In the genomic region with DNA sequence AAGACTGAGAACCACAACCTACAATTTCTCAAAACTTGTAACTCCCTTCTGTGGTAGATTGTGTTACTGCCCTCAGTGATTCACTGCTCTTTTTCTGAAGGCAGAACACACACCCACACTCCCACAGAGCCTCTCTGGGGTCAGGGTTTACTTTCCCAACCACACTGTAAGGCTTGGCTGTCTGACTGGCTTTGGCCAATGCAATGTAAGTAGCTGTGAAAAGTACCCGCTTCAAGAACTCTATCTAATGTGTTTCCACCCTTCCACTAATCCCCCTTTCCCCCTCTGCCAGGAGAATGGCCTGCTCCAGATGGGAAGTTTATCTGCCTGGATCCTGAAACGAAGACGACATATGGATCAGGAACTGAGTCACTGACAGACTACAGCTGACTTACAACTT, we compare ENCODE assay signal across 15 cellular contexts.
DNase-seq lines count a peak whose midpoint lies in the region; ATAC-seq and TF ChIP-seq lines count a peak whose summit lies in the region.
"Had no signal": no experiment of that assay in that cellular context is flagged by ENCODE, and none has a peak within 500 bp of the region (broad histone marks: within the 10 kb centered on the region; RNA-seq: fewer than 3 reads in every experiment).

No MANE protein-coding gene starts in this region.

- no peaks in the 10 kb centered on the region for H3K9me2 ChIP-seq in MM.1S (replicated peaks; ENCODE audit: insufficient read depth, low read length)

- H2AK5ac ChIP-seq in trophoblast cell (ENCODE audit: low read length): no peak overlapping the region

- no peak overlapping the region for H3K14ac ChIP-seq in trophoblast cell (ENCODE audit: low read length)

- H3K4me3 ChIP-seq in osteoblast (ENCODE audit: insufficient read depth, low read length) (no peak overlapping the region), trophoblast cell (ENCODE audit: low read depth, low read length) (no peak overlapping the region), MM.1S (ENCODE audit: low read length) (no peak overlapping the region)
- H3K4me3 ChIP-seq: left ventricle myocardium inferior, sigmoid colon had no signal

- no peak overlapping the region for H4K8ac ChIP-seq in trophoblast cell (ENCODE audit: low read depth, low read length)

- H2AFZ ChIP-seq in osteoblast (ENCODE audit: low read length) (peak overlapping the region; percentile 24), trophoblast cell (ENCODE audit: insufficient read depth, low read length, poor library complexity) (no peak overlapping the region), MM.1S (ENCODE audit: low read length) (no peak overlapping the region)

- H4K20me1 ChIP-seq in osteoblast (ENCODE audit: insufficient read depth, low read length) (no peaks in the 10 kb centered on the region), MM.1S (ENCODE audit: insufficient read depth, low read length) (no peaks in the 10 kb centered on the region)

- no peak overlapping the region for H3K18ac ChIP-seq in trophoblast cell (ENCODE audit: low read length)

- H3K9ac ChIP-seq in trophoblast cell (ENCODE audit: low read length): no peak overlapping the region
- no peak overlapping the region for H3K9ac ChIP-seq in MM.1S (ENCODE audit: low read length)

- no peaks in the 10 kb centered on the region for H3K79me2 ChIP-seq in osteoblast (ENCODE audit: insufficient read depth, low read length)
- H3K79me2 ChIP-seq in trophoblast cell (ENCODE audit: control insufficient read depth, insufficient read depth, low read length, poor library complexity): no peaks in the 10 kb centered on the region
- H3K79me2 ChIP-seq in MM.1S (ENCODE audit: low read length): no peaks in the 10 kb centered on the region

- ATAC-seq in GM18867 (IDR thresholded peaks at IDR 0.05; ENCODE audit: unreplicated experiment): no peak
- ATAC-seq in GM21528 (IDR thresholded peaks at IDR 0.05; ENCODE audit: low FRiP score, unreplicated experiment): no peak

- peak overlapping the region; percentile 12 for H3K4me2 ChIP-seq in osteoblast (ENCODE audit: insufficient read depth, low read length)
- H3K4me2 ChIP-seq in trophoblast cell (ENCODE audit: low read length): no peak overlapping the region
- no peak overlapping the region for H3K4me2 ChIP-seq in MM.1S (ENCODE audit: low read depth, low read length)

- no peaks in the 10 kb centered on the region for H3K79me1 ChIP-seq in trophoblast cell (ENCODE audit: low read length)

- no peak overlapping the region for H3K4ac ChIP-seq in trophoblast cell (ENCODE audit: low read depth, low read length)

- no peak overlapping the region for H2BK5ac ChIP-seq in trophoblast cell (ENCODE audit: low read depth, low read length, poor library complexity)

- no peak overlapping the region for H4K12ac ChIP-seq in trophoblast cell (ENCODE audit: low read depth, low read length)

- TF ChIP-seq CTCF in osteoblast (IDR thresholded peaks at IDR 0.05; ENCODE audit: extremely low read depth, low read depth, low read length) (no peak), MM.1S (IDR thresholded peaks at IDR 0.05; ENCODE audit: low read length) (no peak)

- H3K36me3 ChIP-seq in osteoblast (ENCODE audit: insufficient read depth, low read length) (no peaks in the 10 kb centered on the region), trophoblast cell (ENCODE audit: control insufficient read depth in 1 of 2, insufficient read depth in 2 of 2, low read length in 2 of 2) (no peaks in the 10 kb centered on the region), MM.1S (replicated peaks; ENCODE audit: insufficient read depth, low read length) (no peaks in the 10 kb centered on the region)
- H3K36me3 ChIP-seq: sigmoid colon had no signal

- H2BK120ac ChIP-seq in trophoblast cell (ENCODE audit: insufficient read depth, low read length, poor library complexity): no peak overlapping the region

- no peak overlapping the region for H4K91ac ChIP-seq in trophoblast cell (ENCODE audit: low read depth, low read length)

- H3K27ac ChIP-seq in osteoblast (ENCODE audit: low read depth, low read length): peak overlapping the region; percentile 27
- no peak overlapping the region for H3K27ac ChIP-seq in trophoblast cell (ENCODE audit: low read depth, low read length)
- no peak overlapping the region for H3K27ac ChIP-seq in MM.1S (ENCODE audit: low read length)
- H3K27ac ChIP-seq: sigmoid colon had no signal

- no peak overlapping the region for H3K23ac ChIP-seq in trophoblast cell (ENCODE audit: low read length)

- peak; percentile 38 for DNase-seq in ELR (ENCODE audit: low read depth)
- peak; percentile 38 for DNase-seq in RPMI7951 (ENCODE audit: low read depth)
- peak; percentile 45 for DNase-seq in fibroblast of gingiva (ENCODE audit: low read depth)
- peak; percentile 41 for DNase-seq in osteoblast (ENCODE audit: insufficient read length, low spot score, missing footprints)
- no peak for DNase-seq in trophoblast cell
- no peak for DNase-seq in MM.1S
- DNase-seq: activated B cell treated with CpG ODN at 0.5 μM for 24 hours; activated CD8-positive, alpha-beta memory T cell treated with anti-CD3 and anti-CD28 coated beads, Interleukin-2, amount 50 U/mL, for 4 hours; effector CD8-positive, alpha-beta T cell; GDM1; left ventricle myocardium inferior; sigmoid colon; substantia nigra had no signal

- H3K27me3 ChIP-seq in osteoblast (ENCODE audit: insufficient read depth, low read length) (no peaks in the 10 kb centered on the region), trophoblast cell (ENCODE audit: insufficient read depth, low read length) (no peaks in the 10 kb centered on the region), MM.1S (replicated peaks; ENCODE audit: insufficient read depth, low read length) (no peaks in the 10 kb centered on the region)
- H3K27me3 ChIP-seq: sigmoid colon had no signal

- no CpG with 5 or more reads among the region's 3 CpGs for WGBS in trophoblast cell (ENCODE audit: extremely low coverage, insufficient coverage, insufficient read length)

- H3F3A ChIP-seq in MM.1S (ENCODE audit: insufficient read depth, low read length): no peaks in the 10 kb centered on the region

- H2BK12ac ChIP-seq in trophoblast cell (ENCODE audit: low read length): no peak overlapping the region

- H3K9me3 ChIP-seq in osteoblast (ENCODE audit: low read depth, low read length) (no peaks in the 10 kb centered on the region), trophoblast cell (ENCODE audit: insufficient read depth, low read depth, low read length) (no peaks in the 10 kb centered on the region), MM.1S (replicated peaks; ENCODE audit: insufficient read depth, low read length) (no peaks in the 10 kb centered on the region)
- H3K9me3 ChIP-seq: left ventricle myocardium inferior, sigmoid colon had no signal

- H3K4me1 ChIP-seq in osteoblast (ENCODE audit: insufficient read depth, low read length): peaks cover 16% of the 10 kb centered on the region
- no peaks in the 10 kb centered on the region for H3K4me1 ChIP-seq in trophoblast cell (ENCODE audit: control insufficient read depth in 1 of 2, insufficient read depth in 2 of 2, low read length in 2 of 2)
- no peaks in the 10 kb centered on the region for H3K4me1 ChIP-seq in MM.1S (ENCODE audit: low read length)
- H3K4me1 ChIP-seq: sigmoid colon had no signal

Comparison
In these comparisons a context has a peak if more than half of its experiments do, and no peak if none do; other contexts are left out.
1. DNase-seq: peak in ELR (single experiment), RPMI7951 (single experiment), fibroblast of gingiva (single experiment) and osteoblast (single experiment); none in trophoblast cell (0 of 2) and MM.1S (single experiment).